Comparison of ENCODE assay signal across 8 cellular contexts in genomic region chr15:40323239-40323952, GRCh38. TPM values are rescaled to one million over a fixed set of nuclear protein-coding genes. Genes with fewer than 3 reads are reported as not detected.
DNase-seq lines count a peak whose midpoint lies in the region; ATAC-seq and TF ChIP-seq lines count a peak whose summit lies in the region.

Gene INAFM2 (plus strand): TSS chr15:40323692. CDS start chr15:40324056, 364 bp downstream.

- TF ChIP-seq CTCF in GM12872 (IDR thresholded peaks at IDR 0.05; ENCODE audit: insufficient read depth, low read depth, low read length) (peak; percentile 52), SU-DHL-6 (IDR thresholded peaks at IDR 0.05; ENCODE audit: insufficient read depth, low read length, poor library complexity, severe bottlenecking) (peak; percentile 28), cardiac muscle cell (IDR thresholded peaks at IDR 0.05; ENCODE audit: low read depth, low read length) (peak; percentile 62), transverse colon (IDR thresholded peaks at IDR 0.05) (peak; percentile 60 to 83 (median 75))

- POLR2A ChIA-PET in activated naive CD8-positive, alpha-beta T cell treated with anti-CD3 and anti-CD28 coated beads, Interleukin-2, amount 10 ng/mL, durations not matched to agents 7 days and 5 days (lab: Charles Lee): interaction anchor here (0.6 to 4.4 kb wide), 7 partner anchors 11 to 246 kb away, joined by 3 to 38 read pairs (median 4); partner anchors contain the start of genes BAHD1 and PLCB2

- H3K27me3 ChIP-seq in SU-DHL-6 (ENCODE audit: low read length) (no peaks in the 10 kb centered on the region), cardiac muscle cell (no peaks in the 10 kb centered on the region), trophoblast cell (ENCODE audit: insufficient read depth, low read length) (no peaks in the 10 kb centered on the region), transverse colon (no peaks in the 10 kb centered on the region)

- peaks cover 29% of the 10 kb centered on the region for H3K4me1 Mint-ChIP-seq in activated naive CD8-positive, alpha-beta T cell treated with anti-CD3 and anti-CD28 coated beads, Interleukin-2, amount 10 ng/mL, durations not matched to agents 7 days and 5 days

- peak within 1 kb of the TSS; percentile 88 for H3K14ac ChIP-seq in trophoblast cell (ENCODE audit: low read length)

- no peak within 1 kb of the TSS for H3K27ac Mint-ChIP-seq in activated naive CD8-positive, alpha-beta T cell treated with anti-CD3 and anti-CD28 coated beads, Interleukin-2, amount 10 ng/mL, durations not matched to agents 7 days and 5 days

- no peak within 1 kb of the TSS for H3K23ac ChIP-seq in trophoblast cell (ENCODE audit: low read length)

- H3K9me3 Mint-ChIP-seq in activated naive CD8-positive, alpha-beta T cell treated with anti-CD3 and anti-CD28 coated beads, Interleukin-2, amount 10 ng/mL, durations not matched to agents 7 days and 5 days: no peaks in the 10 kb centered on the region

- peak within 1 kb of the TSS; percentile 55 for H4K12ac ChIP-seq in trophoblast cell (ENCODE audit: low read depth, low read length)

- peak within 1 kb of the TSS; percentile 60 for H2BK120ac ChIP-seq in trophoblast cell (ENCODE audit: insufficient read depth, low read length, poor library complexity)

- TF ChIP-seq POLR2A in transverse colon (IDR thresholded peaks at IDR 0.05): no peak

- peak within 1 kb of the TSS; percentile 24 for H3K18ac ChIP-seq in trophoblast cell (ENCODE audit: low read length)

- peak within 1 kb of the TSS; percentile 40 for H2BK12ac ChIP-seq in trophoblast cell (ENCODE audit: low read length)

- H3K9me3 ChIP-seq in SU-DHL-6 (ENCODE audit: insufficient read depth, low read length): no peaks in the 10 kb centered on the region
- H3K9me3 ChIP-seq in cardiac muscle cell (ENCODE audit: low read depth): no peaks in the 10 kb centered on the region
- no peaks in the 10 kb centered on the region for H3K9me3 ChIP-seq in trophoblast cell (ENCODE audit: insufficient read depth, low read depth, low read length)
- H3K9me3 ChIP-seq in transverse colon: no peaks in the 10 kb centered on the region

- H3K4me2 ChIP-seq in SU-DHL-6 (ENCODE audit: low read depth, low read length, poor library complexity, severe bottlenecking): peak within 1 kb of the TSS; percentile 52
- H3K4me2 ChIP-seq in trophoblast cell (ENCODE audit: low read length): peak within 1 kb of the TSS; percentile 93

- no peaks in the 10 kb centered on the region for H3K9me2 ChIP-seq in SU-DHL-6 (replicated peaks; ENCODE audit: insufficient read depth, low read length)

- peak within 1 kb of the TSS; percentile 52 for H3K4me3 ChIP-seq in SU-DHL-6 (ENCODE audit: insufficient read depth, low read length, poor library complexity, severe bottlenecking)
- H3K4me3 ChIP-seq in cardiac muscle cell: peak within 1 kb of the TSS; percentile 92
- peak within 1 kb of the TSS; percentile 82 for H3K4me3 ChIP-seq in trophoblast cell (ENCODE audit: low read depth, low read length)
- peak within 1 kb of the TSS; percentile 41 to 91 (median 78) for H3K4me3 ChIP-seq in transverse colon

- peak within 1 kb of the TSS; percentile 64 for H4K8ac ChIP-seq in trophoblast cell (ENCODE audit: low read depth, low read length)

- peaks cover 15% of the 10 kb centered on the region for H3K27me3 Mint-ChIP-seq in activated naive CD8-positive, alpha-beta T cell treated with anti-CD3 and anti-CD28 coated beads, Interleukin-2, amount 10 ng/mL, durations not matched to agents 7 days and 5 days

- peaks cover 37% of the 10 kb centered on the region for H3K79me1 ChIP-seq in trophoblast cell (ENCODE audit: low read length)

- peak within 1 kb of the TSS; percentile 83 for H3K4ac ChIP-seq in trophoblast cell (ENCODE audit: low read depth, low read length)

- H3K27ac ChIP-seq in SU-DHL-6 (ENCODE audit: low read depth, low read length): no peak within 1 kb of the TSS
- peak within 1 kb of the TSS; percentile 99 for H3K27ac ChIP-seq in cardiac muscle cell
- peak within 1 kb of the TSS; percentile 1 for H3K27ac ChIP-seq in trophoblast cell (ENCODE audit: low read depth, low read length)
- H3K27ac ChIP-seq in transverse colon: peak within 1 kb of the TSS; percentile 89 to 98 (median 96)

- H3K4me1 ChIP-seq in cardiac muscle cell (ENCODE audit: low read depth) (peaks cover 54% of the 10 kb centered on the region), trophoblast cell (ENCODE audit: control insufficient read depth in 1 of 2, insufficient read depth in 2 of 2, low read length in 2 of 2) (peaks cover 34 to 46% of the 10 kb centered on the region in 2 experiments), transverse colon (peaks cover 0 to 43% (median 20%) of the 10 kb centered on the region in 4 donors)

- no peaks in the 10 kb centered on the region for H3K36me3 ChIP-seq in SU-DHL-6 (ENCODE audit: low read length)
- H3K36me3 ChIP-seq in cardiac muscle cell: no peaks in the 10 kb centered on the region
- H3K36me3 ChIP-seq in trophoblast cell (ENCODE audit: control insufficient read depth in 1 of 2, insufficient read depth in 2 of 2, low read length in 2 of 2): peaks cover 0 to 2% of the 10 kb centered on the region in 2 experiments
- H3K36me3 ChIP-seq in transverse colon: no peaks in the 10 kb centered on the region

- H4K20me1 ChIP-seq in SU-DHL-6 (ENCODE audit: low read depth, low read length): no peaks in the 10 kb centered on the region

- intact Hi-C loops in transverse colon (cut with DNase I; ENCODE audit: low total_unique reads): loop anchor here (1.0 to 10.0 kb wide), 2 partner anchors 17 to 219 kb away; partner anchors contain the start of genes BMF and CCDC9B

- H3K4me3 Mint-ChIP-seq in activated naive CD8-positive, alpha-beta T cell treated with anti-CD3 and anti-CD28 coated beads, Interleukin-2, amount 10 ng/mL, durations not matched to agents 7 days and 5 days: peak within 1 kb of the TSS; percentile 81

- peak within 1 kb of the TSS; percentile 44 for H2AK5ac ChIP-seq in trophoblast cell (ENCODE audit: low read length)

- peak; percentile 42 for TF ChIP-seq EP300 in transverse colon (IDR thresholded peaks at IDR 0.05; ENCODE audit: low read depth)

- H3K9ac ChIP-seq in SU-DHL-6 (ENCODE audit: low read length) (peak within 1 kb of the TSS; percentile 46; the same call in 1 of the 2 replicates), trophoblast cell (ENCODE audit: low read length) (peak within 1 kb of the TSS; percentile 63)

- peaks cover 7% of the 10 kb centered on the region for H3K36me3 Mint-ChIP-seq in activated naive CD8-positive, alpha-beta T cell treated with anti-CD3 and anti-CD28 coated beads, Interleukin-2, amount 10 ng/mL, durations not matched to agents 7 days and 5 days

- H2AFZ ChIP-seq in SU-DHL-6 (ENCODE audit: low read depth, low read length, severe bottlenecking): peak within 1 kb of the TSS; percentile 24
- H2AFZ ChIP-seq in trophoblast cell (ENCODE audit: insufficient read depth, low read length, poor library complexity): no peak within 1 kb of the TSS

- DNase-seq in NCI-H1105 treated with DMSO at 0.1 percent for 48 hours (lab: John Stamatoyannopoulos, UW) (peak; percentile 73), cardiac muscle cell (ENCODE audit: low read depth in 1 of 2, low spot score in 1 of 2) (peak; percentile 97 to 98), trophoblast cell (peak; percentile 67 to 81), transverse colon (peak; percentile 90)
- peak; percentile 93 for DNase-seq in activated naive CD8-positive, alpha-beta T cell treated with anti-CD3 and anti-CD28 coated beads, Interleukin-2, amount 10 ng/mL, durations not matched to agents 7 days and 5 days

- H2BK5ac ChIP-seq in trophoblast cell (ENCODE audit: low read depth, low read length, poor library complexity): peak within 1 kb of the TSS; percentile 58

- WGBS in trophoblast cell (ENCODE audit: extremely low coverage, insufficient coverage, insufficient read length): no CpG with 5 or more reads among the region's 103 CpGs
- WGBS in transverse colon (ENCODE audit: low coverage in 1 of 2), 2 donors: 0% methylated on average over 56 of the region's 103 CpGs; no CpG with 5 or more reads in 1 of the 2 donors

- in situ Hi-C loops in transverse colon (cut with MboI; ENCODE audit: low pct_ligation_motif_present in 1 of 4, low pct_unique_long_range_greater_than_20kb in 1 of 4, low sequenced_read_pairs in 3 of 4): loop anchor here in 1 of 4 donors (25.0 kb wide), 1 partner anchor 89 kb away; the partner anchor contains the start of gene IVD

- no peaks in the 10 kb centered on the region for H3F3A ChIP-seq in SU-DHL-6 (ENCODE audit: insufficient read depth)

- ATAC-seq in HG02678 (IDR thresholded peaks at IDR 0.05; ENCODE audit: unreplicated experiment): peak; percentile 90
- peak; percentile 96 for ATAC-seq in activated naive CD8-positive, alpha-beta T cell treated with anti-CD3 and anti-CD28 coated beads, Interleukin-2, amount 10 ng/mL, durations not matched to agents 7 days and 5 days (ENCODE audit: low read depth)

- peak within 1 kb of the TSS; percentile 72 for H4K91ac ChIP-seq in trophoblast cell (ENCODE audit: low read depth, low read length)

- H3K79me2 ChIP-seq in SU-DHL-6 (ENCODE audit: insufficient read depth, low read length): no peaks in the 10 kb centered on the region
- H3K79me2 ChIP-seq in trophoblast cell (ENCODE audit: control insufficient read depth, insufficient read depth, low read length, poor library complexity): peaks cover 4% of the 10 kb centered on the region

RNA-seq across cellular contexts. Expression of gene INAFM2, which starts in this region (rescaled TPM):
- 1 to 10 TPM; 8.8 to 9.4 TPM for total RNA-seq in activated naive CD8-positive, alpha-beta T cell treated with anti-CD3 and anti-CD28 coated beads, Interleukin-2, amount 10 ng/mL, durations not matched to agents 7 days and 5 days
- total RNA-seq in cardiac muscle cell: 133 and 217 TPM in 2 replicates
- 186 and 330 TPM in 2 replicates for polyA plus RNA-seq in cardiac muscle cell
- 35.8 and 37.5 TPM in 2 replicates for polyA plus RNA-seq in trophoblast cell (2013)
- 10 to 100 TPM; 14.5 to 62.1 (median 19.4) TPM for total RNA-seq in transverse colon
